In genomic region chr3:191345334-191345733, GRCh38 we compare ENCODE assay signal across 19 cellular contexts. TPM values are rescaled to one million over a fixed set of nuclear protein-coding genes. Genes with fewer than 3 reads are reported as not detected.
"Had no signal": no experiment of that assay in that cellular context is flagged by ENCODE, and none has a peak within 500 bp of the region (broad histone marks: within the 10 kb centered on the region; RNA-seq: fewer than 3 reads in every experiment).

No MANE protein-coding gene starts in this region.

- H3K27me3 ChIP-seq: breast epithelium, dorsolateral prefrontal cortex, esophagus muscularis mucosa, heart left ventricle had no signal

- H3K4me1 ChIP-seq: breast epithelium had no signal

- H3K9me3 Mint-ChIP-seq: activated B cell treated with CpG ODN at 0.5 μM for 24 hours; activated naive CD8-positive, alpha-beta T cell treated with anti-CD3 and anti-CD28 coated beads for 36 hours; naive B cell; stimulated activated effector memory CD8-positive, alpha-beta T cell treated with anti-CD3 and anti-CD28 coated beads, Interleukin-12 subunit alpha, Interleukin-12 subunit beta, amount 100 ng/mL, for 72 hours had no signal

- H3K27me3 Mint-ChIP-seq: activated B cell treated with CpG ODN at 0.5 μM for 24 hours; activated naive CD8-positive, alpha-beta T cell treated with anti-CD3 and anti-CD28 coated beads for 36 hours; naive B cell; T-helper 17 cell had no signal

- H3K36me3 ChIP-seq: breast epithelium, esophagus muscularis mucosa, heart left ventricle had no signal

- H3K4me1 Mint-ChIP-seq: activated naive CD8-positive, alpha-beta T cell treated with anti-CD3 and anti-CD28 coated beads for 36 hours; stimulated activated effector memory CD8-positive, alpha-beta T cell treated with anti-CD3 and anti-CD28 coated beads, Interleukin-12 subunit alpha, Interleukin-12 subunit beta, amount 100 ng/mL, for 72 hours; T-helper 17 cell had no signal

- H3K4me3 Mint-ChIP-seq: activated B cell treated with CpG ODN at 0.5 μM for 24 hours; activated naive CD8-positive, alpha-beta T cell treated with anti-CD3 and anti-CD28 coated beads for 36 hours; stimulated activated effector memory CD8-positive, alpha-beta T cell treated with anti-CD3 and anti-CD28 coated beads, Interleukin-12 subunit alpha, Interleukin-12 subunit beta, amount 100 ng/mL, for 72 hours; T-helper 17 cell had no signal

- H3K9ac ChIP-seq: parathyroid adenoma had no signal

- H3K27ac Mint-ChIP-seq: activated B cell treated with CpG ODN at 0.5 μM for 24 hours; activated naive CD8-positive, alpha-beta T cell treated with anti-CD3 and anti-CD28 coated beads for 36 hours; stimulated activated effector memory CD8-positive, alpha-beta T cell treated with anti-CD3 and anti-CD28 coated beads, Interleukin-12 subunit alpha, Interleukin-12 subunit beta, amount 100 ng/mL, for 72 hours; T-helper 17 cell had no signal

- H3K36me3 Mint-ChIP-seq: activated naive CD8-positive, alpha-beta T cell treated with anti-CD3 and anti-CD28 coated beads for 36 hours; naive B cell; stimulated activated effector memory CD8-positive, alpha-beta T cell treated with anti-CD3 and anti-CD28 coated beads, Interleukin-12 subunit alpha, Interleukin-12 subunit beta, amount 100 ng/mL, for 72 hours had no signal

- H3K27ac ChIP-seq: breast epithelium, dorsolateral prefrontal cortex, esophagus muscularis mucosa, heart left ventricle, parathyroid adenoma had no signal

- H3K4me3 ChIP-seq: breast epithelium, dorsolateral prefrontal cortex, esophagus muscularis mucosa, heart left ventricle had no signal

- DNase-seq: activated B cell treated with CpG ODN at 0.5 μM for 24 hours; activated CD4-positive, alpha-beta T cell treated with anti-CD3 and anti-CD28 coated beads, Interleukin-2, amount 50 U/mL, for 4 hours; activated gamma-delta T cell; activated naive CD8-positive, alpha-beta T cell treated with anti-CD3 and anti-CD28 coated beads for 36 hours; activated T-cell treated with anti-CD3 and anti-CD28 coated beads, Interleukin-2, amount 50 U/mL, for 1 hour; anterior cingulate cortex; dorsolateral prefrontal cortex; foreskin melanocyte; heart left ventricle; kidney; naive B cell; stimulated activated CD4-positive, alpha-beta T cell treated with anti-CD3 and anti-CD28 coated beads, Interleukin-15, amount 100 ng/mL, for 24 hours; T-helper 17 cell; trophoblast cell had no signal

- H3K9me3 ChIP-seq: breast epithelium, esophagus muscularis mucosa, heart left ventricle had no signal

- ATAC-seq: heart left ventricle; stimulated activated effector memory CD8-positive, alpha-beta T cell treated with anti-CD3 and anti-CD28 coated beads, Interleukin-12 subunit alpha, Interleukin-12 subunit beta, amount 100 ng/mL, for 72 hours; T-helper 17 cell had no signal

- H2AFZ ChIP-seq: parathyroid adenoma had no signal

RNA-seq across cellular contexts. Expression of gene UTS2B, which starts 15.0 kb away (rescaled TPM):
- total RNA-seq: activated naive CD8-positive, alpha-beta T cell treated with anti-CD3 and anti-CD28 coated beads for 36 hours; liver; T-helper 17 cell had no signal
